ENCODE assay signal across 8 cellular contexts in the genomic region with DNA sequence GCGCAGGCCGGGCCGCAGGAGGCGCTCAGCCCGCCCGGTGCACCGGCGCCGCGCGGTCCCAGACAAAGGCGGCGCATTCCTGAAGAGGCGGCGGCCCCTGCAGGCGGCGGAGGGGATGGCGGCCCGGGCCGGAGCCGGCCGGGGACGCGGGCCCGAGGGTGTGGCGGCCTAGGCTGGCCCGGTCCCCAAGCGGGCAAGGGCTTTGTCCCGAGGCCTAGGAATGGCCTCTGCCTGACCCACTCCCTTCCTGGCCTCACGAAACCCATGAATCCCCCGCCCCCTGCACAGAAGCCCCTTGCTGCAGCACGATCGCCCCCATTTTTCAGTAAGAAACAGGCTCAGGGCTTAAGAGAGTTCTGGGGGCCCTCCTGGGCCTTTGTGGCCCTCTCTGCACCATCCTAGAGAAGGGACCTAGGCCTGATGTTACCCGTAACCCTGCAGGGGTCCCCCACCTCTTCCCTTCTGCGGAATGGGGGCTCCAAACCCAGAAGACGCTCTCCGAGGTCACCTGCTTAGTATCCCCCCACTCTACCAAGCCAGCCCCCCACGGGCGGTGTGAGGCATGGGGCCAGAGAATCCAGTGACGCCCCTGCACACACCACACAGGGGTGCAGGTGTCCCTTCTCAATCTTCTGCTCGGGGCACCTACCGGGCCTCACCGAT. TPM values are rescaled to one million over a fixed set of nuclear protein-coding genes. Genes with fewer than 3 reads are reported as not detected.
DNase-seq lines count a peak whose midpoint lies in the region; ATAC-seq, FAIRE-seq and TF ChIP-seq lines count a peak whose summit lies in the region.

No MANE protein-coding gene starts in this region.

- H3K36me3 Mint-ChIP-seq in activated naive CD8-positive, alpha-beta T cell treated with anti-CD3 and anti-CD28 coated beads, Interleukin-2, amount 50 U/mL, for 24 hours (ENCODE audit: low read depth): no peaks in the 10 kb centered on the region

- H3K27me3 Mint-ChIP-seq in activated naive CD8-positive, alpha-beta T cell treated with anti-CD3 and anti-CD28 coated beads, Interleukin-2, amount 50 U/mL, for 24 hours: peaks cover 2% of the 10 kb centered on the region

- no peaks in the 10 kb centered on the region for H3K4me1 ChIP-seq in gastrocnemius medialis

- H3K27me3 ChIP-seq in gastrocnemius medialis: peaks cover 0 to 5% (median 0%) of the 10 kb centered on the region in 3 donors

- H3K4me1 Mint-ChIP-seq in activated naive CD8-positive, alpha-beta T cell treated with anti-CD3 and anti-CD28 coated beads, Interleukin-2, amount 50 U/mL, for 24 hours: peaks cover 2% of the 10 kb centered on the region

- no peak overlapping the region for H3K27ac Mint-ChIP-seq in activated naive CD8-positive, alpha-beta T cell treated with anti-CD3 and anti-CD28 coated beads, Interleukin-2, amount 50 U/mL, for 24 hours

- TF ChIP-seq POLR2A in gastrocnemius medialis (IDR thresholded peaks at IDR 0.05): no peak

- ATAC-seq in HG03280 (IDR thresholded peaks at IDR 0.05; ENCODE audit: unreplicated experiment): peak; percentile 59
- ATAC-seq in SK-N-SH treated with all-trans-retinoic acid at 6 μM for 48 hours: peak; percentile 90
- ATAC-seq in activated naive CD8-positive, alpha-beta T cell treated with anti-CD3 and anti-CD28 coated beads, Interleukin-2, amount 50 U/mL, for 24 hours: peak; percentile 77
- peak; percentile 65 to 74 for ATAC-seq in gastrocnemius medialis
- ATAC-seq in GM18502 (IDR thresholded peaks at IDR 0.05; ENCODE audit: poor library complexity, unreplicated experiment): no peak
- no peak for ATAC-seq in GM21717 (IDR thresholded peaks at IDR 0.05; ENCODE audit: unreplicated experiment)

- no peaks in the 10 kb centered on the region for H3K36me3 ChIP-seq in gastrocnemius medialis

- TF ChIP-seq CTCF in D721Med (IDR thresholded peaks at IDR 0.05; ENCODE audit: insufficient read depth, missing control alignments): peak; percentile 54
- TF ChIP-seq CTCF in gastrocnemius medialis (IDR thresholded peaks at IDR 0.05 in 4 of 5, conservative IDR thresholded peaks at IDR 0.05 in 1 of 5): peak in 4 of 5 experiments; percentile 61 to 80 (median 72)

- no peak for FAIRE-seq in D721Med (lab: Jason Lieb, UNC)

- DNase-seq in D721Med (ENCODE audit: insufficient read length, low spot score) (no peak), hepatic stellate cell (ENCODE audit: low spot score) (peak; percentile 59), gastrocnemius medialis (peak in 1 of 2 donors; percentile 23)
- DNase-seq in activated naive CD8-positive, alpha-beta T cell treated with anti-CD3 and anti-CD28 coated beads, Interleukin-2, amount 50 U/mL, for 24 hours: peak; percentile 73

- no peak overlapping the region for H3K4me3 ChIP-seq in gastrocnemius medialis

- H3K9me3 ChIP-seq in gastrocnemius medialis: no peaks in the 10 kb centered on the region

- H3K27ac ChIP-seq in gastrocnemius medialis: peak overlapping the region in 1 of 4 donors; percentile 46

- in situ Hi-C loops in gastrocnemius medialis (cut with MboI; ENCODE audit: low sequenced_read_pairs in 4 of 4): no loop called here

- no peaks in the 10 kb centered on the region for H3K9me3 Mint-ChIP-seq in activated naive CD8-positive, alpha-beta T cell treated with anti-CD3 and anti-CD28 coated beads, Interleukin-2, amount 50 U/mL, for 24 hours

- peak overlapping the region; percentile 50 for H3K4me3 Mint-ChIP-seq in activated naive CD8-positive, alpha-beta T cell treated with anti-CD3 and anti-CD28 coated beads, Interleukin-2, amount 50 U/mL, for 24 hours

- intact Hi-C loops in gastrocnemius medialis (cut with DNase I; ENCODE audit: low total_unique reads): loop anchor here (5.0 kb wide), 1 partner anchor 111 kb away; no protein-coding TSS in a partner anchor

TF ChIP-seq in SK-N-SH treated with all-trans-retinoic acid at 6 μM for 48 hours, 23 proteins besides CTCF, POLR2A, EP300 and RAD21:
- no peak for TF ChIP-seq ZC3H10 (CRISPR knock-in tag; IDR thresholded peaks at IDR 0.05)
- TF ChIP-seq BACH2 (CRISPR knock-in tag; IDR thresholded peaks at IDR 0.05; ENCODE audit: borderline replicate concordance): no peak
- TF ChIP-seq PPARA (CRISPR knock-in tag; IDR thresholded peaks at IDR 0.05; ENCODE audit: borderline replicate concordance): no peak
- TF ChIP-seq GLIS3 (CRISPR knock-in tag; IDR thresholded peaks at IDR 0.05): no peak
- TF ChIP-seq, protein P1, sequence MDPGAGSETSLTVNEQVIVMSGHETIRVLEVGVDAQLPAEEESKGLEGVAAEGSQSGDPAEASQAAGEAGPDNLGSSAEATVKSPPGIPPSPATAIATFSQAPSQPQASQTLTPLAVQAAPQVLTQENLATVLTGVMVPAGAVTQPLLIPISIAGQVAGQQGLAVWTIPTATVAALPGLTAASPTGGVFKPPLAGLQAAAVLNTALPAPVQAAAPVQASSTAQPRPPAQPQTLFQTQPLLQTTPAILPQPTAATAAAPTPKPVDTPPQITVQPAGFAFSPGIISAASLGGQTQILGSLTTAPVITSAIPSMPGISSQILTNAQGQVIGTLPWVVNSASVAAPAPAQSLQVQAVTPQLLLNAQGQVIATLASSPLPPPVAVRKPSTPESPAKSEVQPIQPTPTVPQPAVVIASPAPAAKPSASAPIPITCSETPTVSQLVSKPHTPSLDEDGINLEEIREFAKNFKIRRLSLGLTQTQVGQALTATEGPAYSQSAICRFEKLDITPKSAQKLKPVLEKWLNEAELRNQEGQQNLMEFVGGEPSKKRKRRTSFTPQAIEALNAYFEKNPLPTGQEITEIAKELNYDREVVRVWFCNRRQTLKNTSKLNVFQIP (CRISPR knock-in tag; IDR thresholded peaks at IDR 0.05; ENCODE audit: borderline replicate concordance, low read depth): no peak
- no peak for TF ChIP-seq ESRRG (CRISPR knock-in tag; IDR thresholded peaks at IDR 0.05)

RNA-seq across cellular contexts. Expression of a gene that starts 0.4 kb away (rescaled TPM):
- total RNA-seq in gastrocnemius medialis: under 1 TPM in 2 of 4 donors, not detected in 2; 0.29 to 0.75 TPM

RNA-seq across cellular contexts. Expression of a gene that starts 51.4 kb away (rescaled TPM):
- total RNA-seq in gastrocnemius medialis: 100 to 1,000 TPM in 1 of 4 donors, 10 to 100 TPM in 3; 43.5 to 105 (median 67.5) TPM

Comparison
In these comparisons a context has a peak if more than half of its experiments do, and no peak if none do; other contexts are left out.
1. ATAC-seq: peak in HG03280 (single experiment), SK-N-SH treated with all-trans-retinoic acid at 6 μM for 48 hours (single experiment), activated naive CD8-positive, alpha-beta T cell treated with anti-CD3 and anti-CD28 coated beads, Interleukin-2, amount 50 U/mL, for 24 hours (single experiment) and gastrocnemius medialis (2 of 2); none in GM18502 (single experiment) and GM21717 (single experiment).